Comparison of ENCODE assay signal across 8 cellular contexts in the genomic region with DNA sequence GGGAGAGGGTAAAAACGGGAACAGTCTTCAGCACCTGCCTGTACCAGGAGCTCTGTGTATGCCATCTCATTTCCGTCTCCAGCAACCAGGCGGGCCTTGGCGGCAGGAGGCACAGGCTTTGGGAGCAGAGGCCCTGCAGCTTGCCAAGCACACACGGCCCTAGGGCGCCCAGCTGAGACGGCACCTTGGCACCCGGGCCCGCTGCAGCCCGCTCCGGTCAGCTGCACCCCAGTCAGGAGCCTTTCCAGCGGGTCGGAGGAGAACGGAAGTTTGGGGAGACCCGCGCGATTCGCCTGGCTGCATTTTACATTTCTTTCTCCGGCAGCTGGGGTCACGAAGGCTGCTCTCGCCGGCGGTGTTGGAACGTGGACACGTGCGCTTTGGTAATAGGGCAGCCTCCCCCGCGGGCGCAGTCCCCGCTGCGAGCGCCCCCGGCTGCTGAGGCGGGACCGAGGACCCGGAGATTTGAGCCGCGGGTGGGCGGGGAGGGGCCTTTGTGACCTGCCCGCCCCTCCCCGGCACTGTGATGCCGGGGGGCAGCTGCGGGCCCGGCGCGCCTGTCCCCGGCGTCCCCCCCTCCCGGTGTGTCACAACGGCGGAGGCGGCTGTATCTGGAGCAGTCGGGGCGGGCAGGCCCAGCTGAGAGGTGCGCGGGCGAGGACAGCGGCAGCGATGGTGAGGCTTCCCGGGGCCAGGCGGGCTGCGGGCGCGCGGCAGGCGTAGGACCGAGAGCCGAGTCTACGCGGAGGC. TPM values are rescaled to one million over a fixed set of nuclear protein-coding genes. Genes with fewer than 3 reads are reported as not detected.
DNase-seq lines count a peak whose midpoint lies in the region; ATAC-seq and TF ChIP-seq lines count a peak whose summit lies in the region.

A gene (plus strand): TSS at position 616 of the 750 bp plus-strand sequence. CDS start 57 bp downstream, at position 673.

- DNase-seq in NCI-H1417 (lab: John Stamatoyannopoulos, UW) (peak in 2 of 3 experiments; percentile 74 to 77), NCI-H1417 treated with DMSO at 0.1 percent for 48 hours (lab: John Stamatoyannopoulos, UW) (no peak), MV-4-11 (lab: John Stamatoyannopoulos, UW) (peak; percentile 19), epithelial cell of proximal tubule (ENCODE audit: low read depth) (no peak), mucosa of descending colon (peak in 2 of 3 donors; percentile 24 to 57), suprapubic skin (ENCODE audit: low spot score in 2 of 2) (peak; percentile 73 to 87)
- DNase-seq in activated CD4-positive, alpha-beta memory T cell treated with anti-CD3 and anti-CD28 coated beads for 36 hours, result peak; percentile 59

- no peak for TF ChIP-seq POLR2A in suprapubic skin (IDR thresholded peaks at IDR 0.05)

- ATAC-seq in mucosa of descending colon (peak; percentile 79), HG03045 (IDR thresholded peaks at IDR 0.05; ENCODE audit: unreplicated experiment) (no peak)

- POLR2A ChIA-PET in activated CD4-positive, alpha-beta memory T cell treated with anti-CD3 and anti-CD28 coated beads for 36 hours (lab: Charles Lee), result no interaction called here

- 0% methylated on average over 4 of the region's 70 CpGs for WGBS in suprapubic skin

- TF ChIP-seq EP300 in suprapubic skin (IDR thresholded peaks at IDR 0.05), result no peak

- peaks cover 14% of the 10 kb centered on the region for H3K4me1 ChIP-seq in mucosa of descending colon (ENCODE audit: low read depth)
- H3K4me1 ChIP-seq in suprapubic skin, result peaks cover 22% of the 10 kb centered on the region

- intact Hi-C loops in activated CD4-positive, alpha-beta memory T cell treated with anti-CD3 and anti-CD28 coated beads for 36 hours (cut with micrococcal nuclease), result no loop called here
- intact Hi-C loops in mucosa of descending colon (cut with DNase I, micrococcal nuclease), result no loop called here

- H3K4me3 ChIP-seq in epithelial cell of proximal tubule (ENCODE audit: low read depth, low read length) (peak within 1 kb of the TSS; percentile 46), mucosa of descending colon (no peak within 1 kb of the TSS), suprapubic skin (peak within 1 kb of the TSS; percentile 53)

- CTCF ChIA-PET in activated CD4-positive, alpha-beta memory T cell treated with anti-CD3 and anti-CD28 coated beads for 36 hours (lab: Charles Lee), result interaction anchor here (1.1 to 1.9 kb wide), 3 partner anchors 10 to 46 kb away, joined by 4 to 11 read pairs (median 4); a partner anchor contains a TSS

- H3K4me3 Mint-ChIP-seq in activated CD4-positive, alpha-beta memory T cell treated with anti-CD3 and anti-CD28 coated beads for 36 hours, result peak within 1 kb of the TSS; percentile 61

- H3K27ac ChIP-seq in suprapubic skin, result no peak within 1 kb of the TSS

- peaks cover 20% of the 10 kb centered on the region for H3K36me3 Mint-ChIP-seq in activated CD4-positive, alpha-beta memory T cell treated with anti-CD3 and anti-CD28 coated beads for 36 hours

- H3K4me1 Mint-ChIP-seq in activated CD4-positive, alpha-beta memory T cell treated with anti-CD3 and anti-CD28 coated beads for 36 hours (ENCODE audit: low read depth), result peaks cover 46% of the 10 kb centered on the region

- no peaks in the 10 kb centered on the region for H3K9me3 ChIP-seq in mucosa of descending colon
- H3K9me3 ChIP-seq in suprapubic skin, result no peaks in the 10 kb centered on the region

- H3K27me3 Mint-ChIP-seq in activated CD4-positive, alpha-beta memory T cell treated with anti-CD3 and anti-CD28 coated beads for 36 hours, result peaks cover 22% of the 10 kb centered on the region

- H3K27ac Mint-ChIP-seq in activated CD4-positive, alpha-beta memory T cell treated with anti-CD3 and anti-CD28 coated beads for 36 hours, result no peak within 1 kb of the TSS

- H3K9me3 Mint-ChIP-seq in activated CD4-positive, alpha-beta memory T cell treated with anti-CD3 and anti-CD28 coated beads for 36 hours, result peaks cover 29% of the 10 kb centered on the region

- TF ChIP-seq CTCF in epithelial cell of proximal tubule (conservative IDR thresholded peaks at IDR 0.05; ENCODE audit: low read depth, low read length) (no peak), mucosa of descending colon (IDR thresholded peaks at IDR 0.05) (no peak), suprapubic skin (IDR thresholded peaks at IDR 0.05) (no peak)

- no peaks in the 10 kb centered on the region for H3K36me3 ChIP-seq in mucosa of descending colon (ENCODE audit: low read depth)
- no peaks in the 10 kb centered on the region for H3K36me3 ChIP-seq in suprapubic skin

- peaks cover 5% of the 10 kb centered on the region for H3K27me3 ChIP-seq in suprapubic skin

RNA-seq across cellular contexts. Expression of the gene that starts here (rescaled TPM):
- total RNA-seq in activated CD4-positive, alpha-beta memory T cell treated with anti-CD3 and anti-CD28 coated beads for 36 hours, result 1 to 10 TPM; 3.3 to 4.3 TPM
- 0.22 TPM in 1 of 2 replicates, not detected in the other for total RNA-seq in epithelial cell of proximal tubule
- 1 to 10 TPM; 2.7 to 4.7 (median 3.3) TPM for total RNA-seq in mucosa of descending colon
- total RNA-seq in suprapubic skin, result 1 to 10 TPM; 1.7 to 7.1 (median 2.6) TPM

Comparison
In these comparisons a context has a peak if more than half of its experiments do, and no peak if none do; other contexts are left out.
1. DNase-seq: peak in NCI-H1417 (2 of 3), MV-4-11 (single experiment), activated CD4-positive, alpha-beta memory T cell treated with anti-CD3 and anti-CD28 coated beads for 36 hours (single experiment), mucosa of descending colon (2 of 3) and suprapubic skin (2 of 2); none in NCI-H1417 treated with DMSO at 0.1 percent for 48 hours (single experiment) and epithelial cell of proximal tubule (single experiment).